ENCODE assay signal across 28 cellular contexts in genomic region chr5:111805071-111805470, GRCh38.
"Had no signal": no experiment of that assay in that cellular context is flagged by ENCODE, and none has a peak within 500 bp of the region (broad histone marks: within the 10 kb centered on the region; RNA-seq: fewer than 3 reads in every experiment).

No MANE protein-coding gene starts in this region.

- H3K4me3 Mint-ChIP-seq: natural killer cell; nephron; neural progenitor cell; stimulated activated effector memory CD8-positive, alpha-beta T cell treated with anti-CD3 and anti-CD28 coated beads, Interleukin-12 subunit alpha, Interleukin-12 subunit beta, amount 100 ng/mL, for 72 hours; stimulated activated naive B cell treated with anti-CD40 and anti-IgM and Interleukin-4, amounts not matched to agents 10 μg/mL and 1 μg/mL and 100 μg/mL, for 72 hours; stimulated activated naive CD8-positive, alpha-beta T cell treated with anti-CD3 and anti-CD28 coated beads, Interleukin-15, Interleukin-2, amounts not matched to agents 100 ng/mL and 50 ng/mL, for 24 hours; type B pancreatic cell had no signal

- H3K36me3 Mint-ChIP-seq: natural killer cell; neural progenitor cell; stimulated activated effector memory CD8-positive, alpha-beta T cell treated with anti-CD3 and anti-CD28 coated beads, Interleukin-12 subunit alpha, Interleukin-12 subunit beta, amount 100 ng/mL, for 72 hours; stimulated activated naive B cell treated with anti-CD40 and anti-IgM and Interleukin-4, amounts not matched to agents 10 μg/mL and 1 μg/mL and 100 μg/mL, for 72 hours; type B pancreatic cell had no signal

- DNase-seq: natural killer cell; occipital lobe; ovary; posterior cingulate gyrus; psoas muscle; right cardiac atrium; right lobe of liver; sigmoid colon; small intestine; stimulated activated CD4-positive, alpha-beta T cell treated with anti-CD3 and anti-CD28 coated beads, Interleukin-15, amount 100 ng/mL, for 24 hours; stimulated activated CD4-positive, alpha-beta T cell treated with anti-CD3 and anti-CD28 coated beads, Interleukin-2, amount 100 ng/mL, for 24 hours; stimulated activated CD4-positive, alpha-beta T cell treated with anti-CD3 and anti-CD28 coated beads, Interleukin-2, amount 100 ng/mL, for 48 hours; stimulated activated CD4-positive, alpha-beta T cell treated with anti-CD3 and anti-CD28 coated beads, Interleukin-4, amount 100 ng/mL, for 24 hours; stimulated activated naive B cell treated with anti-CD40 and anti-IgM and Interleukin-4, amounts not matched to agents 10 μg/mL and 1 μg/mL and 100 μg/mL, for 72 hours; stimulated activated naive CD4-positive, alpha-beta T cell treated with Interleukin-2 at 50 U/mL for 16 hours; stomach; thyroid gland; upper lobe of right lung; uterus had no signal

- H3K27me3 ChIP-seq: neural progenitor cell, ovary, right lobe of liver, sigmoid colon, stomach, thyroid gland, tibial nerve, upper lobe of right lung, uterus had no signal

- H3K9ac ChIP-seq: neural progenitor cell, parathyroid adenoma had no signal

- H3K9me3 ChIP-seq: ovary, psoas muscle, right lobe of liver, sigmoid colon, stomach, thoracic aorta, thyroid gland, tibial nerve, upper lobe of right lung, uterus had no signal

- H3K4me3 ChIP-seq: neural progenitor cell, ovary, psoas muscle, right lobe of liver, sigmoid colon, stomach, thoracic aorta, thyroid gland, tibial nerve, upper lobe of right lung, uterus had no signal

- H3K4me1 ChIP-seq: neural progenitor cell, parathyroid adenoma, psoas muscle, sigmoid colon, thyroid gland, tibial nerve, upper lobe of right lung, uterus had no signal

- H3K27ac Mint-ChIP-seq: natural killer cell; nephron; neural progenitor cell; progenitor cell of endocrine pancreas; stimulated activated effector memory CD8-positive, alpha-beta T cell treated with anti-CD3 and anti-CD28 coated beads, Interleukin-12 subunit alpha, Interleukin-12 subunit beta, amount 100 ng/mL, for 72 hours; stimulated activated naive B cell treated with anti-CD40 and anti-IgM and Interleukin-4, amounts not matched to agents 10 μg/mL and 1 μg/mL and 100 μg/mL, for 72 hours; stimulated activated naive CD8-positive, alpha-beta T cell treated with anti-CD3 and anti-CD28 coated beads, Interleukin-15, Interleukin-2, amounts not matched to agents 100 ng/mL and 50 ng/mL, for 24 hours; type B pancreatic cell had no signal

- H3K27ac ChIP-seq: neural progenitor cell, ovary, parathyroid adenoma, psoas muscle, right lobe of liver, sigmoid colon, stomach, thoracic aorta, thyroid gland, tibial nerve, upper lobe of right lung, uterus had no signal

- H3K4me1 Mint-ChIP-seq: natural killer cell; nephron; neural progenitor cell; stimulated activated effector memory CD8-positive, alpha-beta T cell treated with anti-CD3 and anti-CD28 coated beads, Interleukin-12 subunit alpha, Interleukin-12 subunit beta, amount 100 ng/mL, for 72 hours; stimulated activated naive B cell treated with anti-CD40 and anti-IgM and Interleukin-4, amounts not matched to agents 10 μg/mL and 1 μg/mL and 100 μg/mL, for 72 hours had no signal

- H3K9me3 Mint-ChIP-seq: natural killer cell; stimulated activated effector memory CD8-positive, alpha-beta T cell treated with anti-CD3 and anti-CD28 coated beads, Interleukin-12 subunit alpha, Interleukin-12 subunit beta, amount 100 ng/mL, for 72 hours; stimulated activated naive CD8-positive, alpha-beta T cell treated with anti-CD3 and anti-CD28 coated beads, Interleukin-15, Interleukin-2, amounts not matched to agents 100 ng/mL and 50 ng/mL, for 24 hours; type B pancreatic cell had no signal

- H3K36me3 ChIP-seq: neural progenitor cell, ovary, right lobe of liver, sigmoid colon, stomach, thoracic aorta, thyroid gland, tibial nerve, upper lobe of right lung, uterus had no signal

- H3K27me3 Mint-ChIP-seq: progenitor cell of endocrine pancreas; stimulated activated naive B cell treated with anti-CD40 and anti-IgM and Interleukin-4, amounts not matched to agents 10 μg/mL and 1 μg/mL and 100 μg/mL, for 72 hours; type B pancreatic cell had no signal
